39 cellular contexts compared by ENCODE assay signal in genomic region chr7:157869793-157870192, GRCh38.
"Had no signal": no experiment of that assay in that cellular context is flagged by ENCODE, and none has a peak within 500 bp of the region (broad histone marks: within the 10 kb centered on the region; RNA-seq: fewer than 3 reads in every experiment).

No MANE protein-coding gene starts in this region.

- H3K4me3 Mint-ChIP-seq: activated naive CD4-positive, alpha-beta T cell treated with anti-CD3 and anti-CD28 coated beads for 36 hours; activated naive CD4-positive, alpha-beta T cell treated with anti-CD3 and anti-CD28 coated beads, Interleukin-2, amount 50 U/mL, for 24 hours; activated naive CD8-positive, alpha-beta T cell; activated naive CD8-positive, alpha-beta T cell treated with anti-CD3 and anti-CD28 coated beads for 36 hours; activated naive CD8-positive, alpha-beta T cell treated with anti-CD3 and anti-CD28 coated beads, Interleukin-2, amount 10 ng/mL, durations not matched to agents 7 days and 5 days; activated naive CD8-positive, alpha-beta T cell treated with anti-CD3 and anti-CD28 coated beads, Interleukin-2, amount 50 U/mL, for 24 hours; activated T-cell treated with anti-CD3 and anti-CD28 coated beads, Interleukin-2, amount 50 U/mL, for 24 hours; activated T-cell treated with anti-CD3 and anti-CD28 coated beads, Interleukin-2, amount 50 U/mL, for 4 hours; activated T-cell treated with anti-CD3 and anti-CD28 coated beads, Interleukin-2, amount 50 U/mL, for 72 hours; activated T-helper 1 cell treated with anti-CD3 and anti-CD28 coated beads, Interleukin-12 subunit alpha, Interleukin-12 subunit beta, Interleukin-2, Interleukin-4 antibody, amounts not matched to agents 30 ng/mL and 10 ng/mL and 1 ng/mL, durations not matched to agents 14 hours and 24 hours and 36 hours; activated T-helper 17 cell treated with anti-CD3 and anti-CD28 coated beads, Interleukin-2, amount 50 U/mL, for 72 hours; brain; central memory CD8-positive, alpha-beta T cell had no signal

- ATAC-seq: activated naive CD4-positive, alpha-beta T cell treated with anti-CD3 and anti-CD28 coated beads, Interleukin-2, amount 50 U/mL, for 72 hours; activated naive CD8-positive, alpha-beta T cell treated with anti-CD3 and anti-CD28 coated beads, Interleukin-2, amount 50 U/mL, for 24 hours; activated T-cell treated with anti-CD3 and anti-CD28 coated beads, Interleukin-2, amount 50 U/mL, for 4 hours; activated T-cell treated with anti-CD3 and anti-CD28 coated beads, Interleukin-2, amount 50 U/mL, for 72 hours; activated T-helper 17 cell treated with anti-CD3 and anti-CD28 coated beads, Interleukin-2, amount 50 U/mL, for 72 hours; body of pancreas had no signal

- DNase-seq: activated effector memory CD4-positive, alpha-beta T cell treated with anti-CD3 and anti-CD28 coated beads, Interleukin-2, amount 50 U/mL, for 16 hours; activated effector memory CD4-positive, alpha-beta T cell treated with Interleukin-2 at 50 U/mL for 16 hours; activated gamma-delta T cell; activated gamma-delta T cell treated with Interleukin-2 at 50 U/mL for 16 hours; activated naive CD4-positive, alpha-beta T cell; activated naive CD4-positive, alpha-beta T cell treated with anti-CD3 and anti-CD28 coated beads for 36 hours; activated naive CD4-positive, alpha-beta T cell treated with anti-CD3 and anti-CD28 coated beads, Interleukin-2, amount 50 U/mL, for 16 hours; activated naive CD4-positive, alpha-beta T cell treated with Interleukin-2 at 50 U/mL for 16 hours; activated naive CD8-positive, alpha-beta T cell treated with anti-CD3 and anti-CD28 coated beads for 36 hours; activated naive CD8-positive, alpha-beta T cell treated with anti-CD3 and anti-CD28 coated beads, Interleukin-2, amount 10 ng/mL, durations not matched to agents 7 days and 5 days; activated naive CD8-positive, alpha-beta T cell treated with anti-CD3 and anti-CD28 coated beads, Interleukin-2, amount 50 U/mL, for 24 hours; activated T-cell treated with anti-CD3 and anti-CD28 coated beads for 4 hours; activated T-cell treated with anti-CD3 and anti-CD28 coated beads, Interleukin-2, amount 50 U/mL, for 1 hour; activated T-cell treated with anti-CD3 and anti-CD28 coated beads, Interleukin-2, amount 50 U/mL, for 24 hours; activated T-cell treated with anti-CD3 and anti-CD28 coated beads, Interleukin-2, amount 50 U/mL, for 4 hours; activated T-cell treated with anti-CD3 and anti-CD28 coated beads, Interleukin-2, amount 50 U/mL, for 48 hours; activated T-cell treated with anti-CD3 and anti-CD28 coated beads, Interleukin-2, amount 50 U/mL, for 72 hours; adrenal gland; amniotic stem cell; amygdala; anterior cingulate cortex; body of pancreas; brain microvascular endothelial cell; caudate nucleus; central memory CD4-positive, alpha-beta T cell; cerebellar nuclear complex had no signal

- H3K27me3 ChIP-seq: adrenal gland, ascending aorta, body of pancreas, brain microvascular endothelial cell, breast epithelium, cardiac muscle cell had no signal

- H3K9me3 Mint-ChIP-seq: activated naive CD4-positive, alpha-beta T cell treated with anti-CD3 and anti-CD28 coated beads, Interleukin-2, amount 50 U/mL, for 24 hours; activated naive CD8-positive, alpha-beta T cell treated with anti-CD3 and anti-CD28 coated beads for 36 hours; activated naive CD8-positive, alpha-beta T cell treated with anti-CD3 and anti-CD28 coated beads, Interleukin-2, amount 10 ng/mL, durations not matched to agents 7 days and 5 days; activated naive CD8-positive, alpha-beta T cell treated with anti-CD3 and anti-CD28 coated beads, Interleukin-2, amount 50 U/mL, for 24 hours; activated T-cell treated with anti-CD3 and anti-CD28 coated beads, Interleukin-2, amount 50 U/mL, for 24 hours; activated T-cell treated with anti-CD3 and anti-CD28 coated beads, Interleukin-2, amount 50 U/mL, for 72 hours; activated T-helper 17 cell treated with anti-CD3 and anti-CD28 coated beads, Interleukin-2, amount 50 U/mL, for 72 hours; activated T-helper 2 cell treated with anti-CD3 and anti-CD28 coated beads, Interferon-gamma antibody, Interleukin-2, Interleukin-4, amounts not matched to agents 10 μg/mL and 5 μg/mL and 100 μg/mL, durations not matched to agents 14 hours and 24 hours and 36 hours; central memory CD8-positive, alpha-beta T cell had no signal

- H3K4me1 ChIP-seq: adrenal gland, ascending aorta, body of pancreas, breast epithelium had no signal

- H3K27ac ChIP-seq: adrenal gland, ascending aorta, body of pancreas, brain microvascular endothelial cell, breast epithelium, cardiac muscle cell had no signal

- FAIRE-seq: astrocyte, bronchial epithelial cell had no signal

- H3K27ac Mint-ChIP-seq: activated naive CD4-positive, alpha-beta T cell treated with anti-CD3 and anti-CD28 coated beads for 36 hours; activated naive CD4-positive, alpha-beta T cell treated with anti-CD3 and anti-CD28 coated beads, Interleukin-2, amount 50 U/mL, for 24 hours; activated naive CD4-positive, alpha-beta T cell treated with anti-CD3 and anti-CD28 coated beads, Interleukin-2, amount 50 U/mL, for 72 hours; activated naive CD8-positive, alpha-beta T cell; activated naive CD8-positive, alpha-beta T cell treated with anti-CD3 and anti-CD28 coated beads for 36 hours; activated naive CD8-positive, alpha-beta T cell treated with anti-CD3 and anti-CD28 coated beads, Interleukin-2, amount 10 ng/mL, durations not matched to agents 7 days and 5 days; activated naive CD8-positive, alpha-beta T cell treated with anti-CD3 and anti-CD28 coated beads, Interleukin-2, amount 50 U/mL, for 24 hours; activated T-cell treated with anti-CD3 and anti-CD28 coated beads, Interleukin-2, amount 50 U/mL, for 24 hours; activated T-cell treated with anti-CD3 and anti-CD28 coated beads, Interleukin-2, amount 50 U/mL, for 72 hours; activated T-helper 1 cell treated with anti-CD3 and anti-CD28 coated beads, Interleukin-12 subunit alpha, Interleukin-12 subunit beta, Interleukin-2, Interleukin-4 antibody, amounts not matched to agents 30 ng/mL and 10 ng/mL and 1 ng/mL, durations not matched to agents 14 hours and 24 hours and 36 hours; activated T-helper 17 cell treated with anti-CD3 and anti-CD28 coated beads, Interleukin-2, amount 50 U/mL, for 72 hours; activated T-helper 2 cell treated with anti-CD3 and anti-CD28 coated beads, Interferon-gamma antibody, Interleukin-2, Interleukin-4, amounts not matched to agents 10 μg/mL and 5 μg/mL and 100 μg/mL, durations not matched to agents 14 hours and 24 hours and 36 hours; brain had no signal

- H3K4me3 ChIP-seq: adrenal gland, ascending aorta, body of pancreas, breast epithelium, cardiac muscle cell had no signal

- H3K9me3 ChIP-seq: adrenal gland, ascending aorta, body of pancreas had no signal

- H3K36me3 ChIP-seq: adrenal gland, ascending aorta, brain microvascular endothelial cell, breast epithelium, cardiac muscle cell had no signal

- H3K27me3 Mint-ChIP-seq: activated naive CD4-positive, alpha-beta T cell treated with anti-CD3 and anti-CD28 coated beads, Interleukin-2, amount 50 U/mL, for 24 hours; activated naive CD8-positive, alpha-beta T cell; activated naive CD8-positive, alpha-beta T cell treated with anti-CD3 and anti-CD28 coated beads for 36 hours; activated T-helper 17 cell treated with anti-CD3 and anti-CD28 coated beads, Interleukin-2, amount 50 U/mL, for 72 hours; central memory CD8-positive, alpha-beta T cell had no signal

- H3K36me3 Mint-ChIP-seq: activated naive CD4-positive, alpha-beta T cell treated with anti-CD3 and anti-CD28 coated beads, Interleukin-2, amount 50 U/mL, for 24 hours; activated naive CD8-positive, alpha-beta T cell treated with anti-CD3 and anti-CD28 coated beads for 36 hours; activated naive CD8-positive, alpha-beta T cell treated with anti-CD3 and anti-CD28 coated beads, Interleukin-2, amount 10 ng/mL, durations not matched to agents 7 days and 5 days had no signal
